Comparison of ENCODE assay signal across 8 cellular contexts in the genomic region with DNA sequence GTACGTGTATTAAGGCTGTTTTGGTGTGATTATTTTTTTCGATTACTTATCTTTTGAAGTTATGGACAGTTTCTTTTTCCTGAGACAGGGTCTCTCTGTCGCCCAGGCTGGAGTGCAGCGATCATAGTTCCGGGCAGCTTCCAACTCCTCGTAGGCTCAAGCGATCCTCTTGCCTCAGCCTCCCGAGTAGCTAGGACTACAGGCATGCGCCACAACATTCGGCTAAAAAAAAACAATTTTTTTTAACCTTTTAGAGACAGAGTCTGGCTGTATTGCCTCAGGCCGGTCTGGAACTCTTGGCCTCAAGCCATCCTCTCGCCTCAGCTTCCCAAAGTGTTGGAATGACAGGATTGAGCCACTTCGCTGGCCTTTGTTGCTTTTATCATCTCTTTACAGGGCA. TPM values are rescaled to one million over a fixed set of nuclear protein-coding genes. Genes with fewer than 3 reads are reported as not detected.
A peak's percentile ranks its signal among the peaks of the same experiment; 100 is the strongest.
DNase-seq lines count a peak whose midpoint lies in the region; ATAC-seq and TF ChIP-seq lines count a peak whose summit lies in the region.

No MANE protein-coding gene starts in this region.

- H3K4me3 ChIP-seq in LNCaP clone FGC (ENCODE audit: low read depth, low read length): peak overlapping the region; percentile 64
- H3K4me3 ChIP-seq in astrocyte of the cerebellum (ENCODE audit: low read depth, low read length): peak overlapping the region; percentile 74
- peak overlapping the region; percentile 54 to 77 (median 71) for H3K4me3 ChIP-seq in tibial nerve

- no peaks in the 10 kb centered on the region for H3K9me3 ChIP-seq in tibial nerve

- DNase-seq in ELR (ENCODE audit: low read depth) (peak; percentile 64), LNCaP clone FGC (ENCODE audit: low read depth) (no peak), astrocyte of the cerebellum (ENCODE audit: low read depth) (no peak), left kidney (ENCODE audit: low read depth, low spot score) (peak; percentile 32), tibial nerve (ENCODE audit: low spot score in 2 of 2) (no peak), globus pallidus (ENCODE audit: low spot score) (no peak)
- DNase-seq in activated effector memory CD4-positive, alpha-beta T cell treated with anti-CD3 and anti-CD28 coated beads, Interleukin-2, amount 50 U/mL, for 16 hours: no peak

- H3K27ac ChIP-seq in tibial nerve: peak overlapping the region; percentile 91 to 94 (median 94)

- WGBS in tibial nerve, 2 donors: 14 to 22% methylated on average over 13 of the region's 13 CpGs

- H3K27me3 ChIP-seq in tibial nerve: no peaks in the 10 kb centered on the region

- no peak for TF ChIP-seq POLR2A in tibial nerve (IDR thresholded peaks at IDR 0.05)

- in situ Hi-C loops in astrocyte of the cerebellum (cut with HindIII; ENCODE audit: low sequenced_read_pairs): no loop called here

- no peak for TF ChIP-seq EP300 in tibial nerve (IDR thresholded peaks at IDR 0.05)

- TF ChIP-seq CTCF in LNCaP clone FGC (IDR thresholded peaks at IDR 0.05; ENCODE audit: control insufficient read depth, extremely low read depth, insufficient read depth) (no peak), astrocyte of the cerebellum (IDR thresholded peaks at IDR 0.05; ENCODE audit: low read depth, low read length, missing control alignments) (no peak), tibial nerve (IDR thresholded peaks at IDR 0.05) (no peak)

- ATAC-seq in HG02678 (IDR thresholded peaks at IDR 0.05; ENCODE audit: unreplicated experiment): no peak

- H3K4me1 ChIP-seq in tibial nerve: peaks cover 0 to 27% (median 15%) of the 10 kb centered on the region in 4 donors

- H3K36me3 ChIP-seq in tibial nerve: peaks cover 0 to 21% (median 0%) of the 10 kb centered on the region in 3 donors

RNA-seq across cellular contexts. Expression of a gene that starts 0.9 kb away (rescaled TPM):
- 10 to 100 TPM; 18.8 to 32.7 (median 25.3) TPM for total RNA-seq in tibial nerve

RNA-seq across cellular contexts. Expression of a gene that starts 29.2 kb away (rescaled TPM):
- 10 to 100 TPM; 15.9 to 20.5 (median 18.6) TPM for total RNA-seq in tibial nerve

Comparison
In these comparisons a context has a peak if more than half of its experiments do, and no peak if none do; other contexts are left out.
1. DNase-seq: peak in ELR (single experiment) and left kidney (single experiment); none in LNCaP clone FGC (single experiment), astrocyte of the cerebellum (single experiment), tibial nerve (0 of 2), activated effector memory CD4-positive, alpha-beta T cell treated with anti-CD3 and anti-CD28 coated beads, Interleukin-2, amount 50 U/mL, for 16 hours (single experiment) and globus pallidus (single experiment).
2. Peak in every context shown above with its lines, with median percentiles within 50 percentile points of each other: H3K4me3 ChIP-seq.